In genomic region chr7:65979583-65980477, GRCh38 we compare ENCODE assay signal across 11 cellular contexts. TPM values are rescaled to one million over a fixed set of nuclear protein-coding genes. Genes with fewer than 3 reads are reported as not detected.
DNase-seq lines count a peak whose midpoint lies in the region; ATAC-seq, FAIRE-seq and TF ChIP-seq lines count a peak whose summit lies in the region.
"Had no signal": no experiment of that assay in that cellular context is flagged by ENCODE, and none has a peak within 500 bp of the region (broad histone marks: within the 10 kb centered on the region; RNA-seq: fewer than 3 reads in every experiment).

No MANE protein-coding gene starts in this region.

- FAIRE-seq in frontal cortex (lab: Jason Lieb, UNC) = no peak
- FAIRE-seq: bronchial epithelial cell had no signal

- DNase-seq in heart right ventricle = no peak
- DNase-seq in left cardiac atrium = no peak
- DNase-seq in mesenteric fat pad (ENCODE audit: low spot score) = peak; percentile 87
- DNase-seq in upper lobe of left lung = no peak
- DNase-seq in frontal cortex (ENCODE audit: low spot score in 2 of 2) = no peak
- no peak for DNase-seq in dermis blood vessel endothelial cell
- no peak for DNase-seq in ecto neural progenitor cell (ENCODE audit: low spot score)
- DNase-seq: NCI-H1105 treated with DMSO at 0.1 percent for 48 hours had no signal

- TF ChIP-seq POLR2A in upper lobe of left lung (IDR thresholded peaks at IDR 0.05) = no peak

- H3K27me3 Mint-ChIP-seq in activated T-helper 17 cell treated with anti-CD3 and anti-CD28 coated beads, Interleukin-2, amount 50 U/mL, for 72 hours = no peaks in the 10 kb centered on the region

- H3K27ac Mint-ChIP-seq in activated T-helper 17 cell treated with anti-CD3 and anti-CD28 coated beads, Interleukin-2, amount 50 U/mL, for 72 hours = peak overlapping the region; percentile 66

- H3K9me3 ChIP-seq in heart right ventricle = no peaks in the 10 kb centered on the region
- no peaks in the 10 kb centered on the region for H3K9me3 ChIP-seq in upper lobe of left lung
- H3K9me3 ChIP-seq: ovary had no signal

- no peaks in the 10 kb centered on the region for H3K4me1 Mint-ChIP-seq in activated T-helper 17 cell treated with anti-CD3 and anti-CD28 coated beads, Interleukin-2, amount 50 U/mL, for 72 hours

- no peaks in the 10 kb centered on the region for H3K27me3 ChIP-seq in heart right ventricle
- no peaks in the 10 kb centered on the region for H3K27me3 ChIP-seq in upper lobe of left lung
- H3K27me3 ChIP-seq: ovary had no signal

- no peak for ATAC-seq in heart right ventricle
- ATAC-seq in left cardiac atrium = no peak
- no peak for ATAC-seq in activated T-helper 17 cell treated with anti-CD3 and anti-CD28 coated beads, Interleukin-2, amount 50 U/mL, for 72 hours (replicated peaks)
- ATAC-seq in upper lobe of left lung (ENCODE audit: low FRiP score in 2 of 2) = no peak

- intact Hi-C loops in heart right ventricle (cut with DNase I) (loop anchor here in 5 of 10 donors (10.0 kb wide), 2 partner anchors 95 to 105 kb away; partner anchors contain the start of genes VKORC1L1 (in 4 of the 5) and ASL (in 1 of the 5)), left cardiac atrium (cut with DNase I) (no loop called here)

- peaks cover 0 to 55% (median 5%) of the 10 kb centered on the region in 9 donors for H3K36me3 ChIP-seq in heart right ventricle
- H3K36me3 ChIP-seq in upper lobe of left lung = peaks cover 4 to 51% (median 31%) of the 10 kb centered on the region in 4 donors
- H3K36me3 ChIP-seq: ovary had no signal

- TF ChIP-seq CTCF in heart right ventricle (IDR thresholded peaks at IDR 0.05) = no peak
- no peak for TF ChIP-seq CTCF in upper lobe of left lung (IDR thresholded peaks at IDR 0.05)

- H3K27ac ChIP-seq in heart right ventricle = peak overlapping the region in 9 of 10 donors; percentile 49 to 96 (median 90)
- peak overlapping the region; percentile 65 to 90 (median 86) for H3K27ac ChIP-seq in upper lobe of left lung
- H3K27ac ChIP-seq: ovary had no signal

- H3K4me3 Mint-ChIP-seq in activated T-helper 17 cell treated with anti-CD3 and anti-CD28 coated beads, Interleukin-2, amount 50 U/mL, for 72 hours = peak overlapping the region; percentile 70

- no peaks in the 10 kb centered on the region for H3K9me3 Mint-ChIP-seq in activated T-helper 17 cell treated with anti-CD3 and anti-CD28 coated beads, Interleukin-2, amount 50 U/mL, for 72 hours

- no peak for TF ChIP-seq EP300 in upper lobe of left lung (IDR thresholded peaks at IDR 0.05)

- H3K36me3 Mint-ChIP-seq in activated T-helper 17 cell treated with anti-CD3 and anti-CD28 coated beads, Interleukin-2, amount 50 U/mL, for 72 hours (ENCODE audit: low read depth) = peaks cover 53% of the 10 kb centered on the region

- H3K4me1 ChIP-seq in heart right ventricle = peaks cover 0 to 28% (median 21%) of the 10 kb centered on the region in 9 donors
- peaks cover 16 to 32% (median 20%) of the 10 kb centered on the region in 4 donors for H3K4me1 ChIP-seq in upper lobe of left lung

- H3K4me3 ChIP-seq in heart right ventricle (peak overlapping the region in 6 of 10 donors; percentile 85 to 98 (median 93)), upper lobe of left lung (peak overlapping the region in 2 of 4 donors; percentile 94 to 95)

- 91 to 92% methylated on average over 28 to 29 of the region's 29 CpGs for WGBS in heart right ventricle, 2 donors
- WGBS in upper lobe of left lung, 2 donors = 95 to 98% methylated on average over 10 to 29 of the region's 29 CpGs

RNA-seq across cellular contexts. Expression of gene GUSB, which starts 2.2 kb away (rescaled TPM):
- 10 to 100 TPM; 10.8 to 30.6 (median 15.6) TPM for total RNA-seq in heart right ventricle
- 10 to 100 TPM; 25.3 to 28.0 TPM for polyA plus RNA-seq in heart right ventricle
- 10 to 100 TPM; 25.8 to 28.6 TPM for total RNA-seq in left cardiac atrium
- total RNA-seq in activated T-helper 17 cell treated with anti-CD3 and anti-CD28 coated beads, Interleukin-2, amount 50 U/mL, for 72 hours = 10 to 100 TPM; 53.4 to 66.7 TPM
- 35.7 TPM for total RNA-seq in mesenteric fat pad
- 10 to 100 TPM; 47.7 to 91.4 (median 66.8) TPM for total RNA-seq in upper lobe of left lung
- total RNA-seq in frontal cortex = 19.6 TPM
- 40.2 and 48.1 TPM in 2 replicates for total RNA-seq in dermis blood vessel endothelial cell
